In the genomic region with DNA sequence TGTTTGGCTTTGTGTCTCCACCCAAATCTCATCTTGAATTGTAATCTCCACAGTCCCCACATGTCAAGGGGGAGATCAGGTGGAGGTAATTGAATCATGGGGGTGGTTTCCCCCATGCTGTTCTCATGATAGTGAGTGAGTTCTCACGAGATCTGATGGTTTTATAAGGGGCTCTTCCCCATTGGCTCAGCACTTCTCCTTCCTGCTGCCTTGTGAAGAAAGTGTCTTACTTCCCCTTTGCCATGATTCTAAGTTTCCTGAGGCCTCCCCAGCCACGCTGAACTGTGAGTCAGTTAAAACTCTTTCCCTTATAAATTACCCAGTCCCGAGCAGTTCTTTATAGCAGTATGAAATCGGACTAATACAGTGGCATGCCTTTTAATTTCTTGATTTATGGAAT, we compare ENCODE assay signal across 2 cellular contexts. TPM values are rescaled to one million over a fixed set of nuclear protein-coding genes. Genes with fewer than 3 reads are reported as not detected.
"Had no signal": no experiment of that assay in that cellular context is flagged by ENCODE, and none has a peak within 500 bp of the region (broad histone marks: within the 10 kb centered on the region; RNA-seq: fewer than 3 reads in every experiment).

No MANE protein-coding gene starts in this region.

RNA-seq across cellular contexts. Expression of gene CACNA1E, which starts 59.1 kb away (rescaled TPM):
- polyA plus RNA-seq: mammary epithelial cell; naive thymus-derived CD4-positive, alpha-beta T cell had no signal
